In genomic region chr6:138036111-138036510, GRCh38 we compare ENCODE assay signal across 1 cellular context.
TF ChIP-seq lines count a peak whose summit lies in the region.

No MANE protein-coding gene starts in this region.

TF ChIP-seq in H1, 55 proteins besides CTCF, POLR2A, EP300 and RAD21 (continued from another document):
- TF ChIP-seq ATF3 (IDR thresholded peaks at IDR 0.05; ENCODE audit: insufficient read depth, low read depth, low read length) (no peak), YY1 (IDR thresholded peaks at IDR 0.05; ENCODE audit: low read depth, low read length) (no peak), SIN3A (conservative IDR thresholded peaks at IDR 0.05 in 1 of 2, IDR thresholded peaks at IDR 0.05 in 1 of 2; ENCODE audit: low read depth in 1 of 2, low read length in 2 of 2) (no peak), ZNF274 (IDR thresholded peaks at IDR 0.05; ENCODE audit: borderline replicate concordance, extremely low read depth, low read length) (no peak), EZH2 (IDR thresholded peaks at IDR 0.05; ENCODE audit: low read depth, low read length, severe bottlenecking) (no peak), JUND (IDR thresholded peaks at IDR 0.05; ENCODE audit: low read length) (no peak), SP4 (IDR thresholded peaks at IDR 0.05; ENCODE audit: low read length) (no peak), EGR1 (IDR thresholded peaks at IDR 0.05; ENCODE audit: borderline replicate concordance, low read depth, low read length) (no peak), NRF1 (IDR thresholded peaks at IDR 0.05; ENCODE audit: low read depth, low read length) (no peak), USF2 (IDR thresholded peaks at IDR 0.05; ENCODE audit: low read length) (no peak), PHF8 (conservative IDR thresholded peaks at IDR 0.05; ENCODE audit: low read depth, low read length) (no peak), BCL11A (IDR thresholded peaks at IDR 0.05; ENCODE audit: low read depth in 2 of 2, low read length in 2 of 2) (no peak), HDAC6 (IDR thresholded peaks at IDR 0.05; ENCODE audit: low read depth, low read length) (no peak)
TF ChIP-seq in H1: peak in this region for 0.
